1 cellular context compared by ENCODE assay signal in the genomic region with DNA sequence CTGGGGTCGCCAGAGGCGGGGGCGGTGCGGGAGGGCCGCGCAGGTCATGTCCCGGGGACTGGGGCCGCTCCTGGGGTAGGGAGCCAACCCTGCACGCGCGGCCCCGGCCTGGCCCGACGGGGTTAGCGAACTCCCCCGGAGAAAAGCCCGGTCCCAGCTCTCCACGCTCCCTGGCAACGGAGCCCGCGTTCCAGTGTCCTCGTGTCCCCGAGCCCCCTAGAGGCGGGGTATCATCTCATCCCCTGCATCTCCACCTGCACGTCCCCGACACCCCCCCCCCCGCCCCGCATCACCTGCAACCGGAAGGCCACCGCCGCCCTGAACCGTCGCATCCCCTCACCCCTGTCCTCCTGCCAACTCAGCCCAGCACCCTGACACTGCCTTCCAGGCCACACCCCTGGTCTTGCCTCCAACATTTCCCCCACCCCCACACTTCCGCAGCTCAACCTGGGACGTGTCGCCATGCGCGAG.
TF ChIP-seq lines count a peak whose summit lies in the region.

No MANE protein-coding gene starts in this region.

TF ChIP-seq in H1, 55 proteins besides CTCF, POLR2A, EP300 and RAD21:
- TF ChIP-seq BACH1 (IDR thresholded peaks at IDR 0.05; ENCODE audit: low read length) (peak; percentile 39; the same call in 1 of the 2 replicates), CBX5 (IDR thresholded peaks at IDR 0.05; ENCODE audit: low read depth, low read length) (no peak), CREB1 (IDR thresholded peaks at IDR 0.05) (0 out of 2 replicates have a peak, but pooled peaks have one; percentile 31), ASH2L (IDR thresholded peaks at IDR 0.05; ENCODE audit: low read length) (no peak), SP2 (IDR thresholded peaks at IDR 0.05; ENCODE audit: low read length) (no peak), TBP (IDR thresholded peaks at IDR 0.05; ENCODE audit: low read depth, low read length) (no peak)
- TF ChIP-seq, protein P1, sequence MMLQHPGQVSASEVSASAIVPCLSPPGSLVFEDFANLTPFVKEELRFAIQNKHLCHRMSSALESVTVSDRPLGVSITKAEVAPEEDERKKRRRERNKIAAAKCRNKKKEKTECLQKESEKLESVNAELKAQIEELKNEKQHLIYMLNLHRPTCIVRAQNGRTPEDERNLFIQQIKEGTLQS (IDR thresholded peaks at IDR 0.05; ENCODE audit: insufficient read depth, low read depth, low read length), result no peak
